ENCODE assay signal across 29 cellular contexts in the genomic region with DNA sequence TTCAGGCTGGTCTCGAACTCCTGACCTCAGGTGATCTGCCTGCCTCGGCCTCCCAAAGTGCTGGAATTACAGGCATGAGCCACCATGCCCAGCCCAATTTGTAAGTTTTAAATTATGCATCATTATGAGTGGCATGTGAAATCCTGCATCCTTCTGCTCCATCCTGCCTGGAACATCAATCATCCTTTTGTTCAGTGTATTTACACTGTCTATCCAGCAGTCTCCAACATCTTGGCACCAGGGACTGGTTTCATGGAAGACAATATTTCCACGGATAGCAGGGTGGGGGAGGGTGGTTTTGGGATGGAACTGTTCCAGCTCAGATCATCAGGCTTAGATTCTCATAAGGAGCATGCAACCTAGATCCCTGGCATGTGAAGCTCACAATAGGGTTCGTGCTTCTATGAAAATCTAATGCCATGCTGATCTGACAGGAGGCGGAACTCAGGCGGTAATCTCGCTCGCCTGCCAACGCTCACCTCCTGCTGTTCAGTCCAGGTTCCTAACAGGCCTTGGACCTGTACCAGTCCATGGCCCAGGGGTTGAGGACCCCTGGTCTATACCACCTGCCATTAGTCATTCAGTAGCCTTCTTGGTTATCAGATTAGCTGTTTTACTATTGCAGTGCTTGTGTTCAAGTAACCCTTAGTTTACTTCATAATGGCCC. TPM values are rescaled to one million over a fixed set of nuclear protein-coding genes. Genes with fewer than 3 reads are reported as not detected.
DNase-seq lines count a peak whose midpoint lies in the region; ATAC-seq, FAIRE-seq and TF ChIP-seq lines count a peak whose summit lies in the region.
"Had no signal": no experiment of that assay in that cellular context is flagged by ENCODE, and none has a peak within 500 bp of the region (broad histone marks: within the 10 kb centered on the region; RNA-seq: fewer than 3 reads in every experiment).

No MANE protein-coding gene starts in this region.

- H3F3A ChIP-seq in GM23338 (replicated peaks; ENCODE audit: low read depth), result no peaks in the 10 kb centered on the region

- H3K4me2 ChIP-seq in keratinocyte (ENCODE audit: control insufficient read depth, extremely low read depth, insufficient read depth, low read depth, low read length) (no peak overlapping the region), GM23338 (no peak overlapping the region)
- H3K4me2 ChIP-seq: BLaER1, PC-9 had no signal

- H3K27ac ChIP-seq in keratinocyte (ENCODE audit: control insufficient read depth, insufficient read depth, low read length) (no peak overlapping the region), GM23338 (ENCODE audit: low read depth) (no peak overlapping the region)
- H3K27ac ChIP-seq: BLaER1, esophagus squamous epithelium, PC-9 had no signal

- dilution Hi-C loops in keratinocyte (cut with MboI; ENCODE audit: extremely low pct_ligation_motif_present, low sequenced_read_pairs), result no loop called here

- H3K36me3 Mint-ChIP-seq in GM23338 (ENCODE audit: low read depth) (peaks cover 7% of the 10 kb centered on the region; the same call in 2 of the 3 replicates), endothelial cell (ENCODE audit: low read depth, unreplicated experiment) (no peaks in the 10 kb centered on the region)
- no peaks in the 10 kb centered on the region for H3K36me3 Mint-ChIP-seq in activated naive CD4-positive, alpha-beta T cell treated with anti-CD3 and anti-CD28 coated beads, Interleukin-2, amount 50 U/mL, for 72 hours
- H3K36me3 Mint-ChIP-seq: natural killer cell treated with Interleukin-12 subunit alpha and Interleukin-12 subunit beta and Interleukin-15 and Interleukin-18, amount 100 ng/mL, for 72 hours had no signal

- FAIRE-seq in keratinocyte (lab: Jason Lieb, UNC), result peak; percentile 58
- FAIRE-seq: frontal cortex, HepG2, TTC549 had no signal

- H3K9me1 ChIP-seq in keratinocyte (ENCODE audit: control insufficient read depth, extremely low read depth, insufficient read depth, low read length), result peaks cover 1% of the 10 kb centered on the region

- H3K27ac Mint-ChIP-seq in GM23338 (no peak overlapping the region), endothelial cell (ENCODE audit: unreplicated experiment) (no peak overlapping the region)
- no peak overlapping the region for H3K27ac Mint-ChIP-seq in activated naive CD4-positive, alpha-beta T cell treated with anti-CD3 and anti-CD28 coated beads, Interleukin-2, amount 50 U/mL, for 72 hours
- H3K27ac Mint-ChIP-seq: activated naive CD8-positive, alpha-beta T cell treated with anti-CD3 and anti-CD28 coated beads, Interleukin-2, amount 50 U/mL, for 24 hours; endodermal cell; natural killer cell treated with Interleukin-12 subunit alpha and Interleukin-12 subunit beta and Interleukin-15 and Interleukin-18, amount 100 ng/mL, for 72 hours; T-helper 17 cell; type B pancreatic cell had no signal

- H3K9me3 ChIP-seq in keratinocyte (ENCODE audit: control insufficient read depth, low read depth, low read length), result no peaks in the 10 kb centered on the region
- H3K9me3 ChIP-seq: BLaER1, esophagus squamous epithelium, mucosa of descending colon had no signal

- H3K9ac ChIP-seq in keratinocyte (ENCODE audit: control insufficient read depth, extremely low read depth, insufficient read depth, low read length), result no peak overlapping the region
- H3K9ac ChIP-seq: BLaER1 had no signal

- peaks cover 11% of the 10 kb centered on the region for H3K27me3 ChIP-seq in keratinocyte (ENCODE audit: control insufficient read depth, extremely low read depth, insufficient read depth, low read length)
- H3K27me3 ChIP-seq in GM23338 (ENCODE audit: insufficient read depth), result no peaks in the 10 kb centered on the region
- H3K27me3 ChIP-seq: BLaER1, esophagus squamous epithelium had no signal

- ATAC-seq in GM23338, result no peak
- no peak for ATAC-seq in activated naive CD4-positive, alpha-beta T cell treated with anti-CD3 and anti-CD28 coated beads, Interleukin-2, amount 50 U/mL, for 72 hours
- ATAC-seq: activated naive CD8-positive, alpha-beta T cell treated with anti-CD3 and anti-CD28 coated beads, Interleukin-2, amount 50 U/mL, for 24 hours; activated T-cell treated with anti-CD3 and anti-CD28 coated beads, Interleukin-2, amount 50 U/mL, for 4 hours; HCT116; HepG2; mucosa of descending colon; natural killer cell treated with Interleukin-12 subunit alpha and Interleukin-12 subunit beta and Interleukin-15 and Interleukin-18, amount 100 ng/mL, for 72 hours; SK-N-SH treated with all-trans-retinoic acid at 6 μM for 48 hours; T-helper 17 cell had no signal

- no peak for TF ChIP-seq CTCF in keratinocyte (optimal IDR thresholded peaks at IDR 0.05 in 1 of 3, IDR thresholded peaks at IDR 0.05 in 1 of 3, conservative IDR thresholded peaks at IDR 0.05 in 1 of 3; ENCODE audit: extremely low read depth in 1 of 3, insufficient read depth in 2 of 3, low read length in 3 of 3)
- no peak for TF ChIP-seq CTCF in GM23338 (conservative IDR thresholded peaks at IDR 0.05; ENCODE audit: low read depth in 2 of 2)
- TF ChIP-seq CTCF in endothelial cell (IDR thresholded peaks at IDR 0.05; ENCODE audit: unreplicated experiment), result no peak

- H3K27me3 Mint-ChIP-seq in GM23338 (ENCODE audit: insufficient read depth, low read depth, poor library complexity), result peaks cover 1% of the 10 kb centered on the region
- peaks cover 2% of the 10 kb centered on the region for H3K27me3 Mint-ChIP-seq in endothelial cell (ENCODE audit: unreplicated experiment)
- H3K27me3 Mint-ChIP-seq: activated naive CD8-positive, alpha-beta T cell treated with anti-CD3 and anti-CD28 coated beads, Interleukin-2, amount 50 U/mL, for 24 hours; type B pancreatic cell had no signal

- H3K4me1 ChIP-seq in keratinocyte (ENCODE audit: control insufficient read depth, extremely low read depth, insufficient read depth, low read length), result peaks cover 20% of the 10 kb centered on the region
- H3K4me1 ChIP-seq in GM23338 (ENCODE audit: insufficient read depth), result no peaks in the 10 kb centered on the region

- H2AFZ ChIP-seq in keratinocyte (ENCODE audit: control insufficient read depth, low read length) (no peak overlapping the region), GM23338 (no peak overlapping the region)
- H2AFZ ChIP-seq: PC-9 had no signal

- DNase-seq in COR-L47 (lab: John Stamatoyannopoulos, UW) (peak; percentile 76), NCI-H1105 treated with DMSO at 0.1 percent for 48 hours (lab: John Stamatoyannopoulos, UW) (peak; percentile 53), SK-MEL-5 (ENCODE audit: low read depth, low spot score) (peak; percentile 9), keratinocyte (ENCODE audit: low read depth, low spot score) (no peak), GM23338 (ENCODE audit: low spot score) (no peak), endothelial cell (ENCODE audit: low spot score) (no peak)
- DNase-seq in activated naive CD4-positive, alpha-beta T cell treated with anti-CD3 and anti-CD28 coated beads, Interleukin-2, amount 50 U/mL, for 72 hours (ENCODE audit: low spot score in 2 of 2), result no peak
- DNase-seq: activated gamma-delta T cell treated with Interleukin-2 at 50 U/mL for 16 hours; activated naive CD8-positive, alpha-beta T cell treated with anti-CD3 and anti-CD28 coated beads, Interleukin-2, amount 50 U/mL, for 24 hours; activated T-cell treated with anti-CD3 and anti-CD28 coated beads, Interleukin-2, amount 50 U/mL, for 4 hours; central memory CD4-positive, alpha-beta T cell; dermis blood vessel endothelial cell; endodermal cell; esophagus squamous epithelium; mucosa of descending colon; NCI-H187; NCI-H226; PC-9; stimulated activated CD4-positive, alpha-beta T cell treated with anti-CD3 and anti-CD28 coated beads, Interleukin-4, amount 100 ng/mL, for 4 hours; T-helper 17 cell had no signal

- H3K9me3 Mint-ChIP-seq in GM23338 (no peaks in the 10 kb centered on the region), endothelial cell (ENCODE audit: unreplicated experiment) (no peaks in the 10 kb centered on the region)
- H3K9me3 Mint-ChIP-seq in activated naive CD4-positive, alpha-beta T cell treated with anti-CD3 and anti-CD28 coated beads, Interleukin-2, amount 50 U/mL, for 72 hours, result no peaks in the 10 kb centered on the region
- H3K9me3 Mint-ChIP-seq: activated naive CD8-positive, alpha-beta T cell treated with anti-CD3 and anti-CD28 coated beads, Interleukin-2, amount 50 U/mL, for 24 hours; activated T-cell treated with anti-CD3 and anti-CD28 coated beads, Interleukin-2, amount 50 U/mL, for 4 hours; endodermal cell; natural killer cell treated with Interleukin-12 subunit alpha and Interleukin-12 subunit beta and Interleukin-15 and Interleukin-18, amount 100 ng/mL, for 72 hours; type B pancreatic cell had no signal

- H3K79me2 ChIP-seq in keratinocyte (ENCODE audit: control insufficient read depth, insufficient read depth, low read length) (no peaks in the 10 kb centered on the region), GM23338 (replicated peaks; ENCODE audit: insufficient read depth) (no peaks in the 10 kb centered on the region)

- H3K36me3 ChIP-seq in keratinocyte (ENCODE audit: control insufficient read depth in 2 of 2, extremely low read depth in 1 of 2, insufficient read depth in 2 of 2, low read length in 2 of 2) (peaks cover 0 to 6% of the 10 kb centered on the region in 2 experiments), GM23338 (ENCODE audit: insufficient read depth) (no peaks in the 10 kb centered on the region)
- H3K36me3 ChIP-seq: BLaER1 had no signal

- H3K4me3 ChIP-seq in keratinocyte (ENCODE audit: control insufficient read depth in 2 of 3, extremely low read depth in 1 of 3, insufficient read depth in 2 of 3, low read depth in 1 of 3, low read length in 3 of 3) (no peak overlapping the region), GM23338 (no peak overlapping the region)
- H3K4me3 ChIP-seq: BLaER1, esophagus squamous epithelium, lung, mucosa of descending colon, PC-9 had no signal

- no peaks in the 10 kb centered on the region for H3K4me1 Mint-ChIP-seq in GM23338
- H3K4me1 Mint-ChIP-seq in endothelial cell (ENCODE audit: unreplicated experiment), result no peaks in the 10 kb centered on the region
- H3K4me1 Mint-ChIP-seq: endodermal cell had no signal

- H4K20me1 ChIP-seq in keratinocyte (ENCODE audit: control insufficient read depth, extremely low read depth, insufficient read depth, low read length), result no peaks in the 10 kb centered on the region
- peaks cover 11% of the 10 kb centered on the region for H4K20me1 ChIP-seq in GM23338 (replicated peaks; ENCODE audit: insufficient read depth)

- H3K4me3 Mint-ChIP-seq in GM23338 (no peak overlapping the region), endothelial cell (ENCODE audit: unreplicated experiment) (no peak overlapping the region)
- H3K4me3 Mint-ChIP-seq: activated naive CD8-positive, alpha-beta T cell treated with anti-CD3 and anti-CD28 coated beads, Interleukin-2, amount 50 U/mL, for 24 hours; activated T-cell treated with anti-CD3 and anti-CD28 coated beads, Interleukin-2, amount 50 U/mL, for 4 hours; endodermal cell; natural killer cell treated with Interleukin-12 subunit alpha and Interleukin-12 subunit beta and Interleukin-15 and Interleukin-18, amount 100 ng/mL, for 72 hours; T-helper 17 cell; type B pancreatic cell had no signal

- H3K9me2 ChIP-seq in GM23338 (ENCODE audit: insufficient read depth), result no peaks in the 10 kb centered on the region

- in situ Hi-C loops in SK-MEL-5 (cut with HindIII; ENCODE audit: low pct_unique_long_range_greater_than_20kb, low sequenced_read_pairs), result no loop called here

RNA-seq across cellular contexts. Expression of gene TCEA3, which starts 22.2 kb away (rescaled TPM):
- 0.05 TPM in 1 of 2 replicates, not detected in the other for total RNA-seq in SK-MEL-5 (2014; rRNA removed; shearing (Covaris generic))
- polyA plus RNA-seq in SK-MEL-5 (2015; cell fraction: cytosol; rRNA removed), result not detected in 2 replicates
- polyA plus RNA-seq in SK-MEL-5 (2015; cell fraction: nucleus; rRNA removed), result 0.31 TPM in 1 of 2 replicates, not detected in the other
- polyA plus RNA-seq in keratinocyte (0.18 to 0.63 TPM (median 0.38 TPM) in 3 replicates), GM23338 (2016; fragmentation: Nextera tagmentation; extraction: Ambion mirVana) (0.19 TPM in 1 of 2 replicates, not detected in the other)
- 3.7 TPM for polyA plus RNA-seq in keratinocyte (2011; ENCODE audit: low read depth)
- polyA plus RNA-seq in keratinocyte (2011; cell fraction: cytosol; rRNA removed), result 0.22 and 0.45 TPM in 2 replicates
- 0.93 and 1.5 TPM in 2 replicates for polyA plus RNA-seq in keratinocyte (2011; cell fraction: nucleus; rRNA removed)
- polyA plus RNA-seq in keratinocyte (2012; ENCODE audit: low replicate concordance), result 0.16 and 2.1 TPM in 2 replicates
- 0.13 to 1.1 TPM in 2 of 3 replicates, not detected in the other for polyA minus RNA-seq in keratinocyte
- polyA minus RNA-seq in keratinocyte (2011; cell fraction: cytosol; rRNA and poly(A)+ RNA removed), result not detected
- 0.93 TPM in 1 of 2 replicates, not detected in the other for polyA minus RNA-seq in keratinocyte (2011; cell fraction: nucleus; rRNA and poly(A)+ RNA removed)
- total RNA-seq in GM23338 (2014; rRNA removed; shearing (Covaris generic)), result not detected in 2 replicates
- 9.7 TPM for total RNA-seq in endothelial cell (ENCODE audit: unreplicated experiment)
- 10 to 100 TPM; 10.5 to 19.2 TPM for total RNA-seq in activated naive CD4-positive, alpha-beta T cell treated with anti-CD3 and anti-CD28 coated beads, Interleukin-2, amount 50 U/mL, for 72 hours

RNA-seq across cellular contexts. Expression of gene ASAP3, which starts 37.2 kb away (rescaled TPM):
- 7.0 and 7.1 TPM in 2 replicates for total RNA-seq in SK-MEL-5 (2014; rRNA removed; shearing (Covaris generic))
- polyA plus RNA-seq in SK-MEL-5 (2015; cell fraction: cytosol; rRNA removed), result 6.7 and 10.1 TPM in 2 replicates
- 18.8 and 24.5 TPM in 2 replicates for polyA plus RNA-seq in SK-MEL-5 (2015; cell fraction: nucleus; rRNA removed)
- polyA plus RNA-seq in keratinocyte, result 6.4 to 22.6 TPM (median 11.4 TPM) in 3 replicates
- polyA plus RNA-seq in keratinocyte (2011; ENCODE audit: low read depth), result 8.4 TPM
- polyA plus RNA-seq in keratinocyte (2011; cell fraction: cytosol; rRNA removed), result 10.0 and 12.4 TPM in 2 replicates
- 33.9 and 45.9 TPM in 2 replicates for polyA plus RNA-seq in keratinocyte (2011; cell fraction: nucleus; rRNA removed)
- polyA plus RNA-seq in keratinocyte (2012; ENCODE audit: low replicate concordance), result 5.5 and 12.4 TPM in 2 replicates
- 13.2 to 30.3 TPM (median 17.2 TPM) in 3 replicates for polyA minus RNA-seq in keratinocyte
- 21.9 TPM for polyA minus RNA-seq in keratinocyte (2011; cell fraction: cytosol; rRNA and poly(A)+ RNA removed)
- 17.9 and 20.0 TPM in 2 replicates for polyA minus RNA-seq in keratinocyte (2011; cell fraction: nucleus; rRNA and poly(A)+ RNA removed)
- total RNA-seq in GM23338 (2014; rRNA removed; shearing (Covaris generic)), result 78.3 and 98.2 TPM in 2 replicates
- polyA plus RNA-seq in GM23338 (2016; fragmentation: Nextera tagmentation; extraction: Ambion mirVana), result 28.0 and 31.3 TPM in 2 replicates
- total RNA-seq in endothelial cell (ENCODE audit: unreplicated experiment), result 36.4 TPM
- under 1 TPM; 0.95 to 0.98 TPM for total RNA-seq in activated naive CD4-positive, alpha-beta T cell treated with anti-CD3 and anti-CD28 coated beads, Interleukin-2, amount 50 U/mL, for 72 hours
- total RNA-seq: natural killer cell treated with Interleukin-12 subunit alpha and Interleukin-12 subunit beta and Interleukin-15 and Interleukin-18, amount 100 ng/mL, for 72 hours had no signal

Comparison
In these comparisons a context has a peak if more than half of its experiments do, and no peak if none do; other contexts are left out.
1. DNase-seq: peak in COR-L47 (single experiment), NCI-H1105 treated with DMSO at 0.1 percent for 48 hours (single experiment) and SK-MEL-5 (single experiment); none in keratinocyte (single experiment), GM23338 (single experiment), endothelial cell (single experiment) and activated naive CD4-positive, alpha-beta T cell treated with anti-CD3 and anti-CD28 coated beads, Interleukin-2, amount 50 U/mL, for 72 hours (0 of 2).
2. RNA of gene TCEA3, which starts 22.2 kb away (total RNA-seq): 10.5 to 19.2 TPM in activated naive CD4-positive, alpha-beta T cell treated with anti-CD3 and anti-CD28 coated beads, Interleukin-2, amount 50 U/mL, for 72 hours and 9.7 TPM in endothelial cell (single experiment); 0.05 TPM in SK-MEL-5 and not detected in GM23338; every median in the first group is over 10 times any median in the second.